ENCODE assay signal across 9 cellular contexts in the genomic region with DNA sequence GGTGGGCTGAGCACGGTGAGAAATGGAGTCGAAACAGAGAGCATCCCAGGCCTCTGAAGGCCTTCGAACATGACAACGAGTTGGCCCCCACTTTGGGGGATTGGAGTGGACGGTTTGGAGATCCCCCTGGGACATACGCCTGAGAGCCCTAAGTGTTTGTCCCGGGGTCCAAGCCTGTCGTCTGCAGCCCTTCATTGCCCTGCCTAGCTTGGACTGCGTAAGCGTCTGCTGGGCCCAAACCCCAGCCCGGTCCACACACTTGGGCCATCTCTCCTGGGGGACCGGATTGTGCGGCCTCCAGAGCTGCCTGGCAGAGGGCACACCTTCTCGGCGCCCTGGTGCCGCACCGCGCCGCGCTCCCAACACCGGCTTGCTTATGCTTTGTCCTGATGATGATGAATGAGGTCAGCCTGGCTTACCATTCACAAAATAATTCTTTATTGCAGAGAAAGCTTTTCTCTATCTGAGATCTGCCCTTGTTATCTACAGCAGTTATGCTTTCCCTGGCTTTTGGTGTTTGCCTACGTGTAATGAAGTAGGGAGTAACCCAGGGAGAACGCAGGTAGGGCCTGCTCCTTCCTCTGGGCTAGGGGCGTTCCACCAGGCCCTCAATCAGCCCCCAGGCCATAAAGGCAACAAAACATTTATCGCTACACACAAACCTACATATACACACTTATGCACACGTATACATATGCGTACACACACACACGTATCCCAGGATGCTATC.
DNase-seq lines count a peak whose midpoint lies in the region; ATAC-seq and TF ChIP-seq lines count a peak whose summit lies in the region.
"Had no signal": no experiment of that assay in that cellular context is flagged by ENCODE, and none has a peak within 500 bp of the region (broad histone marks: within the 10 kb centered on the region; RNA-seq: fewer than 3 reads in every experiment).

No MANE protein-coding gene starts in this region.

- no peak for TF ChIP-seq EP300 in transverse colon (IDR thresholded peaks at IDR 0.05; ENCODE audit: low read depth)

- H3K4me1 ChIP-seq in breast epithelium (peaks cover 8 to 20% of the 10 kb centered on the region in 2 donors), left lung (peaks cover 23 to 83% of the 10 kb centered on the region in 2 donors), transverse colon (peaks cover 39 to 91% (median 58%) of the 10 kb centered on the region in 4 donors)

- ATAC-seq in left lung: no peak
- no peak for ATAC-seq in GM18498 (IDR thresholded peaks at IDR 0.05; ENCODE audit: unreplicated experiment)

- H3K36me3 ChIP-seq in breast epithelium (no peaks in the 10 kb centered on the region), left lung (no peaks in the 10 kb centered on the region), transverse colon (no peaks in the 10 kb centered on the region)

- 60 to 78% methylated on average over 12 to 28 of the region's 28 CpGs for WGBS in transverse colon (ENCODE audit: low coverage in 1 of 2), 2 donors

- no peaks in the 10 kb centered on the region for H3K27me3 ChIP-seq in breast epithelium
- H3K27me3 ChIP-seq in left lung: no peaks in the 10 kb centered on the region
- no peaks in the 10 kb centered on the region for H3K27me3 ChIP-seq in transverse colon

- DNase-seq in NCI-H1694 treated with DMSO at 0.1 percent for 48 hours (lab: John Stamatoyannopoulos, UW): peak; percentile 86
- no peak for DNase-seq in NCI-H1694 (lab: John Stamatoyannopoulos, UW)
- peak; percentile 30 to 52 for DNase-seq in breast epithelium (ENCODE audit: low spot score in 2 of 2)
- peak; percentile 30 to 63 for DNase-seq in left lung
- DNase-seq in transverse colon: peak; percentile 6
- no peak for DNase-seq in inferior parietal cortex (ENCODE audit: extremely low spot score)
- DNase-seq in SKM-1 treated with dmso at 0.1 percent for 144 hours (lab: John Stamatoyannopoulos, UW; ENCODE audit: unreplicated experiment): no peak
- DNase-seq: naive B cell had no signal

- intact Hi-C loops in breast epithelium (cut with DNase I; ENCODE audit: low total_unique reads): no loop called here
- intact Hi-C loops in left lung (cut with DNase I): no loop called here
- intact Hi-C loops in transverse colon (cut with DNase I; ENCODE audit: low total_unique reads): no loop called here

- in situ Hi-C loops in transverse colon (cut with MboI; ENCODE audit: low pct_ligation_motif_present in 1 of 4, low pct_unique_long_range_greater_than_20kb in 1 of 4, low sequenced_read_pairs in 3 of 4): no loop called here

- no peaks in the 10 kb centered on the region for H3K9me3 ChIP-seq in breast epithelium
- H3K9me3 ChIP-seq in left lung: no peaks in the 10 kb centered on the region
- H3K9me3 ChIP-seq in transverse colon: no peaks in the 10 kb centered on the region

- TF ChIP-seq CTCF in breast epithelium (IDR thresholded peaks at IDR 0.05): no peak
- TF ChIP-seq CTCF in left lung (IDR thresholded peaks at IDR 0.05): no peak
- TF ChIP-seq CTCF in transverse colon (IDR thresholded peaks at IDR 0.05): no peak

- TF ChIP-seq POLR2A in breast epithelium (IDR thresholded peaks at IDR 0.05): no peak
- TF ChIP-seq POLR2A in transverse colon (IDR thresholded peaks at IDR 0.05): no peak

- H3K27ac ChIP-seq in breast epithelium (peak overlapping the region; percentile 100), left lung (peak overlapping the region; percentile 97 to 100), transverse colon (peak overlapping the region; percentile 96 to 100 (median 100))

- peak overlapping the region; percentile 17 to 62 (median 40) for H3K4me3 ChIP-seq in breast epithelium
- H3K4me3 ChIP-seq in left lung: no peak overlapping the region
- H3K4me3 ChIP-seq in transverse colon: peak overlapping the region in 2 of 4 donors; percentile 15 to 63

Comparison
In these comparisons a context has a peak if more than half of its experiments do, and no peak if none do; other contexts are left out.
1. DNase-seq: peak in NCI-H1694 treated with DMSO at 0.1 percent for 48 hours (single experiment), breast epithelium (2 of 2), left lung (2 of 2) and transverse colon (single experiment); none in NCI-H1694 (single experiment), inferior parietal cortex (single experiment) and SKM-1 treated with dmso at 0.1 percent for 144 hours (single experiment).
2. H3K4me3 ChIP-seq: peak in breast epithelium (3 of 3); none in left lung (0 of 2).
3. Peak in every context shown above with its lines, with median percentiles within 50 percentile points of each other: H3K27ac ChIP-seq.